In the genomic region with DNA sequence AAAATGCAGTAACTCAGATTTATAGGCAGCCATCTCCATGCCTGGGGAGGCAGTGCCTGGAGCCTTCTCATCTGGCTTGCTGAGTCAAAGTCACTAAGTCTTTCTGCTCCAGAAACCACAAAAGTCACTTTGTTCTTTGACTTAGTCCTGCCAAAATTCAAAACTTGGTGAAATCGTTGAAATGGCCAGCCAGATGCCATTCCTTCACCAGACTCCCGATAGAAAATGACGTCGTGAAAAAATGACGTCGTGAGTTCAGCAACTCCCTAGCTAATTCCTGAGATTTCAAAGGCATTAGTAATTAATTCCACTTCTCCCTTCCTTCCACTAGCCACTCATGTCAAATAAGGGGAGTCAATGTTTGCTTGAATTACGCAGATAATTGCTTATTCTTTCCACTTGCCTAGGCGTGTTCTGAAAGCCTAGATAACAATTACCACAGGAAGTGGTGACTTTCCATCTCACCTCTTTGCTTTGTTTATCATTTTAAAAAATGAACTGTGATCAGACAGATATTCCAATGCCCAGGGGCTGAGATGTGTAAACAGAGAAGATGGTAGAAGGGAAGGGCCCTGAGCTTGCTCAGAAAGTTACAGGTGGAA, we compare ENCODE assay signal across 1 cellular context.
TF ChIP-seq lines count a peak whose summit lies in the region.

No MANE protein-coding gene starts in this region.

TF ChIP-seq in WTC11, 78 proteins besides CTCF, POLR2A, EP300 and RAD21 (continued from another document):
- TF ChIP-seq, protein P1, sequence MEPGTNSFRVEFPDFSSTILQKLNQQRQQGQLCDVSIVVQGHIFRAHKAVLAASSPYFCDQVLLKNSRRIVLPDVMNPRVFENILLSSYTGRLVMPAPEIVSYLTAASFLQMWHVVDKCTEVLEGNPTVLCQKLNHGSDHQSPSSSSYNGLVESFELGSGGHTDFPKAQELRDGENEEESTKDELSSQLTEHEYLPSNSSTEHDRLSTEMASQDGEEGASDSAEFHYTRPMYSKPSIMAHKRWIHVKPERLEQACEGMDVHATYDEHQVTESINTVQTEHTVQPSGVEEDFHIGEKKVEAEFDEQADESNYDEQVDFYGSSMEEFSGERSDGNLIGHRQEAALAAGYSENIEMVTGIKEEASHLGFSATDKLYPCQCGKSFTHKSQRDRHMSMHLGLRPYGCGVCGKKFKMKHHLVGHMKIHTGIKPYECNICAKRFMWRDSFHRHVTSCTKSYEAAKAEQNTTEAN (CRISPR knock-in tag; IDR thresholded peaks at IDR 0.05): no peak
- no peak for TF ChIP-seq ZNF219 (CRISPR knock-in tag; IDR thresholded peaks at IDR 0.05; ENCODE audit: borderline replicate concordance)
- TF ChIP-seq, protein P2, sequence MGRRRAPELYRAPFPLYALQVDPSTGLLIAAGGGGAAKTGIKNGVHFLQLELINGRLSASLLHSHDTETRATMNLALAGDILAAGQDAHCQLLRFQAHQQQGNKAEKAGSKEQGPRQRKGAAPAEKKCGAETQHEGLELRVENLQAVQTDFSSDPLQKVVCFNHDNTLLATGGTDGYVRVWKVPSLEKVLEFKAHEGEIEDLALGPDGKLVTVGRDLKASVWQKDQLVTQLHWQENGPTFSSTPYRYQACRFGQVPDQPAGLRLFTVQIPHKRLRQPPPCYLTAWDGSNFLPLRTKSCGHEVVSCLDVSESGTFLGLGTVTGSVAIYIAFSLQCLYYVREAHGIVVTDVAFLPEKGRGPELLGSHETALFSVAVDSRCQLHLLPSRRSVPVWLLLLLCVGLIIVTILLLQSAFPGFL (CRISPR knock-in tag; IDR thresholded peaks at IDR 0.05; ENCODE audit: borderline replicate concordance): no peak
- TF ChIP-seq ZNF317 (CRISPR knock-in tag; IDR thresholded peaks at IDR 0.05; ENCODE audit: borderline replicate concordance, low read depth): no peak
TF ChIP-seq in WTC11: peak in this region for 0.
